ENCODE assay signal across 17 cellular contexts in genomic region chr6:112173401-112173800, GRCh38.
"Had no signal": no experiment of that assay in that cellular context is flagged by ENCODE, and none has a peak within 500 bp of the region (broad histone marks: within the 10 kb centered on the region; RNA-seq: fewer than 3 reads in every experiment).

No MANE protein-coding gene starts in this region.

- H3K4me3 ChIP-seq: colonic mucosa, lung, ovary, right atrium auricular region, sigmoid colon, stomach had no signal

- H3K27me3 ChIP-seq: colonic mucosa, ovary, right atrium auricular region, sigmoid colon, stomach had no signal

- DNase-seq: colonic mucosa; effector CD4-positive, alpha-beta T cell; endodermal cell; left colon; left ventricle myocardium superior; mesenchymal stem cell; naive B cell; nephron progenitor cell; ovary; sigmoid colon; small intestine; stimulated activated CD4-positive, alpha-beta T cell treated with anti-CD3 and anti-CD28 coated beads, Interleukin-12 subunit alpha, Interleukin-12 subunit beta, amount 100 ng/mL, for 4 hours; stimulated activated naive CD4-positive, alpha-beta T cell; stomach; trophoblast cell had no signal

- H3K9me3 ChIP-seq: colonic mucosa, ovary, right atrium auricular region, sigmoid colon, stomach had no signal

- H3K36me3 ChIP-seq: colonic mucosa, ovary had no signal
